Comparison of ENCODE assay signal across 8 cellular contexts in genomic region chr19:1069009-1069779, GRCh38. TPM values are rescaled to one million over a fixed set of nuclear protein-coding genes. Genes with fewer than 3 reads are reported as not detected.
DNase-seq lines count a peak whose midpoint lies in the region; ATAC-seq lines count a peak whose summit lies in the region.

No MANE protein-coding gene starts in this region.

- no peak for ATAC-seq in HG03135 (IDR thresholded peaks at IDR 0.05; ENCODE audit: unreplicated experiment)

- POLR2A ChIA-PET in activated CD4-positive, alpha-beta T cell treated with anti-CD3 and anti-CD28 coated beads, Interleukin-2, amount 10 ng/mL, durations not matched to agents 7 days and 5 days (lab: Charles Lee), result interaction anchor here (0.7 kb wide), 1 partner anchor 406 kb away, joined by 3 read pairs; the partner anchor contains the start of gene RNF126

- H3K27me3 Mint-ChIP-seq in activated CD4-positive, alpha-beta T cell treated with anti-CD3 and anti-CD28 coated beads, Interleukin-2, amount 10 ng/mL, durations not matched to agents 7 days and 5 days, result no peaks in the 10 kb centered on the region

- CTCF ChIA-PET in activated CD4-positive, alpha-beta T cell treated with anti-CD3 and anti-CD28 coated beads, Interleukin-2, amount 10 ng/mL, durations not matched to agents 7 days and 5 days (lab: Charles Lee), result no interaction called here

- H3K4me1 Mint-ChIP-seq in activated CD4-positive, alpha-beta T cell treated with anti-CD3 and anti-CD28 coated beads, Interleukin-2, amount 10 ng/mL, durations not matched to agents 7 days and 5 days, result peaks cover 57% of the 10 kb centered on the region

- H3K9me3 Mint-ChIP-seq in activated CD4-positive, alpha-beta T cell treated with anti-CD3 and anti-CD28 coated beads, Interleukin-2, amount 10 ng/mL, durations not matched to agents 7 days and 5 days, result no peaks in the 10 kb centered on the region

- H3K36me3 Mint-ChIP-seq in activated CD4-positive, alpha-beta T cell treated with anti-CD3 and anti-CD28 coated beads, Interleukin-2, amount 10 ng/mL, durations not matched to agents 7 days and 5 days (ENCODE audit: low read depth), result peaks cover 42% of the 10 kb centered on the region

- in situ Hi-C loops in G401 (cut with HindIII; ENCODE audit: low sequenced_read_pairs), result no loop called here

- peak overlapping the region; percentile 91 for H3K4me3 Mint-ChIP-seq in activated CD4-positive, alpha-beta T cell treated with anti-CD3 and anti-CD28 coated beads, Interleukin-2, amount 10 ng/mL, durations not matched to agents 7 days and 5 days

- DNase-seq in NCI-H2029 (lab: John Stamatoyannopoulos, UW) (peak; percentile 28), NCI-H2029 treated with DMSO at 0.1 percent for 48 hours (lab: John Stamatoyannopoulos, UW) (no peak), germinal center (ENCODE audit: low spot score) (peak; percentile 69), G401 (ENCODE audit: low spot score) (no peak), dedifferentiated amniotic fluid mesenchymal stem cell (ENCODE audit: extremely low spot score) (no peak)
- peak; percentile 87 for DNase-seq in activated CD4-positive, alpha-beta T cell treated with anti-CD3 and anti-CD28 coated beads, Interleukin-2, amount 10 ng/mL, durations not matched to agents 7 days and 5 days
- DNase-seq in stimulated activated CD8-positive, alpha-beta memory T cell treated with anti-CD3 and anti-CD28 coated beads, Interleukin-4, amount 100 ng/mL, for 48 hours, result peak; percentile 71

- H3K27ac Mint-ChIP-seq in activated CD4-positive, alpha-beta T cell treated with anti-CD3 and anti-CD28 coated beads, Interleukin-2, amount 10 ng/mL, durations not matched to agents 7 days and 5 days, result peak overlapping the region; percentile 93

RNA-seq across cellular contexts. Expression of gene ARHGAP45, which starts 2.2 kb away (rescaled TPM):
- 100 to 1,000 TPM; 487 to 570 TPM for total RNA-seq in activated CD4-positive, alpha-beta T cell treated with anti-CD3 and anti-CD28 coated beads, Interleukin-2, amount 10 ng/mL, durations not matched to agents 7 days and 5 days
- 126 and 134 TPM in 2 replicates for total RNA-seq in G401 (2014; rRNA removed; shearing (Covaris generic))

RNA-seq across cellular contexts. Expression of gene POLR2E, which starts 26.0 kb away (rescaled TPM):
- 100 to 1,000 TPM; 120 to 133 TPM for total RNA-seq in activated CD4-positive, alpha-beta T cell treated with anti-CD3 and anti-CD28 coated beads, Interleukin-2, amount 10 ng/mL, durations not matched to agents 7 days and 5 days
- total RNA-seq in G401 (2014; rRNA removed; shearing (Covaris generic)), result 326 and 355 TPM in 2 replicates

RNA-seq across cellular contexts. Expression of gene ABCA7, which starts 29.3 kb away (rescaled TPM):
- 10 to 100 TPM; 75.9 to 87.5 TPM for total RNA-seq in activated CD4-positive, alpha-beta T cell treated with anti-CD3 and anti-CD28 coated beads, Interleukin-2, amount 10 ng/mL, durations not matched to agents 7 days and 5 days
- total RNA-seq in G401 (2014; rRNA removed; shearing (Covaris generic)), result 6.2 and 13.9 TPM in 2 replicates

RNA-seq across cellular contexts. Expression of gene GPX4, which starts 34.6 kb away (rescaled TPM):
- total RNA-seq in activated CD4-positive, alpha-beta T cell treated with anti-CD3 and anti-CD28 coated beads, Interleukin-2, amount 10 ng/mL, durations not matched to agents 7 days and 5 days, result 100 to 1,000 TPM; 106 to 114 TPM
- 593 and 784 TPM in 2 replicates for total RNA-seq in G401 (2014; rRNA removed; shearing (Covaris generic))

RNA-seq across cellular contexts. Expression of gene CNN2, which starts 42.8 kb away (rescaled TPM):
- 100 to 1,000 TPM; 558 to 580 TPM for total RNA-seq in activated CD4-positive, alpha-beta T cell treated with anti-CD3 and anti-CD28 coated beads, Interleukin-2, amount 10 ng/mL, durations not matched to agents 7 days and 5 days
- total RNA-seq in G401 (2014; rRNA removed; shearing (Covaris generic)), result 245 and 296 TPM in 2 replicates

Comparison
In these comparisons a context has a peak if more than half of its experiments do, and no peak if none do; other contexts are left out.
1. DNase-seq: peak in NCI-H2029 (single experiment), activated CD4-positive, alpha-beta T cell treated with anti-CD3 and anti-CD28 coated beads, Interleukin-2, amount 10 ng/mL, durations not matched to agents 7 days and 5 days (single experiment), germinal center (single experiment) and stimulated activated CD8-positive, alpha-beta memory T cell treated with anti-CD3 and anti-CD28 coated beads, Interleukin-4, amount 100 ng/mL, for 48 hours (single experiment); none in NCI-H2029 treated with DMSO at 0.1 percent for 48 hours (single experiment), G401 (single experiment) and dedifferentiated amniotic fluid mesenchymal stem cell (single experiment).